In the genomic region with DNA sequence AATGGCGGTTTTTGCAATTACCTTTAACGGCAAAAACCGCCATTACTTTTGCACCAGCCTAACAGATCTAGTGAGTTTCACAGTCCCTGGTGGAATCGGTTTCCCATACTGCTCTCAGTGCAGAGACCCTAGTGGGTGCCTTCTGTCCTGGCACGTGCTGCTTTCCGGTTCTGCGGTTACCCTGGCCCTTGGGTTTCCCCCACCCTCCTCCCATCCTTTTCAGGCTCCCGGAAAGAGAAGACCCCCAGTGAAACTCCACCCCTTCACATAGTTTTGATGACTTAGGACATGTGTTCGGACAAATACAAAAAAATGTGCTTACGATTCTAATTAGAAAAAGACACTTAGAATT, we compare ENCODE assay signal across 9 cellular contexts. TPM values are rescaled to one million over a fixed set of nuclear protein-coding genes. Genes with fewer than 3 reads are reported as not detected.
DNase-seq lines count a peak whose midpoint lies in the region; ATAC-seq, FAIRE-seq and TF ChIP-seq lines count a peak whose summit lies in the region.
"Had no signal": no experiment of that assay in that cellular context is flagged by ENCODE, and none has a peak within 500 bp of the region (broad histone marks: within the 10 kb centered on the region; RNA-seq: fewer than 3 reads in every experiment).

No MANE protein-coding gene starts in this region.

- H3K27me3 ChIP-seq in SJCRH30 (no peaks in the 10 kb centered on the region), astrocyte (ENCODE audit: insufficient read depth, low read length) (no peaks in the 10 kb centered on the region), layer of hippocampus (ENCODE audit: control insufficient read depth, insufficient read depth, low read length) (no peaks in the 10 kb centered on the region)

- peak overlapping the region; percentile 69 for H2AFZ ChIP-seq in astrocyte (ENCODE audit: low read depth, low read length)

- no peaks in the 10 kb centered on the region for H3K36me3 Mint-ChIP-seq in astrocyte (ENCODE audit: low read depth, unreplicated experiment)

- no peaks in the 10 kb centered on the region for H3K9me3 Mint-ChIP-seq in astrocyte (ENCODE audit: unreplicated experiment)

- H3K4me1 Mint-ChIP-seq in astrocyte (ENCODE audit: low read depth, unreplicated experiment), result peaks cover 18% of the 10 kb centered on the region

- H3K27me3 Mint-ChIP-seq in astrocyte (ENCODE audit: low read depth, unreplicated experiment), result no peaks in the 10 kb centered on the region

- H3K9me3 ChIP-seq in SJCRH30 (replicated peaks) (no peaks in the 10 kb centered on the region), astrocyte (ENCODE audit: insufficient read depth, low read depth, low read length) (no peaks in the 10 kb centered on the region)

- no peaks in the 10 kb centered on the region for H3K79me2 ChIP-seq in astrocyte (ENCODE audit: insufficient read depth, low read length)

- H3K4me3 Mint-ChIP-seq in astrocyte (ENCODE audit: unreplicated experiment), result peak overlapping the region; percentile 88

- TF ChIP-seq CTCF in astrocyte (IDR thresholded peaks at IDR 0.05; ENCODE audit: insufficient read depth, low read depth, low read length), result no peak

- peaks cover 3% of the 10 kb centered on the region; the same call in 1 of the 2 replicates for H3K4me1 ChIP-seq in SJCRH30
- peaks cover 16% of the 10 kb centered on the region for H3K4me1 ChIP-seq in astrocyte (ENCODE audit: insufficient read depth, low read length)

- ATAC-seq in GM18873 (IDR thresholded peaks at IDR 0.05; ENCODE audit: low FRiP score, unreplicated experiment) (peak; percentile 35), HG02870 (IDR thresholded peaks at IDR 0.05; ENCODE audit: unreplicated experiment) (peak; percentile 38)

- peak overlapping the region; percentile 91 for H3K4me2 ChIP-seq in astrocyte (ENCODE audit: low read length)

- FAIRE-seq in astrocyte (lab: Jason Lieb, UNC), result no peak

- H3K36me3 ChIP-seq in SJCRH30 (no peaks in the 10 kb centered on the region), astrocyte (ENCODE audit: insufficient read depth, low read length) (no peaks in the 10 kb centered on the region)

- H4K20me1 ChIP-seq in astrocyte (ENCODE audit: insufficient read depth, low read length), result no peaks in the 10 kb centered on the region

- peak overlapping the region; percentile 85 for H3K9ac ChIP-seq in astrocyte (ENCODE audit: low read length)

- DNase-seq in SJCRH30 (peak; percentile 69 to 76), astrocyte (ENCODE audit: low read depth) (no peak), NCI-H2196 treated with DMSO at 0.1 percent for 48 hours (lab: John Stamatoyannopoulos, UW; ENCODE audit: unreplicated experiment) (no peak), cerebellar nuclear complex (lab: John Stamatoyannopoulos, UW) (no peak)
- peak in 2 of 3 donors; percentile 13 to 31 for DNase-seq in stimulated activated CD4-positive, alpha-beta T cell treated with anti-CD3 and anti-CD28 coated beads, TNF-alpha, amount 100 ng/mL, for 48 hours (ENCODE audit: low read depth in 3 of 3)

- H3K27ac ChIP-seq in SJCRH30 (peak overlapping the region; percentile 87), astrocyte (ENCODE audit: low read depth, low read length) (peak overlapping the region; percentile 60), layer of hippocampus (ENCODE audit: low read depth, low read length) (peak overlapping the region; percentile 86)

- H3K27ac Mint-ChIP-seq in astrocyte (ENCODE audit: unreplicated experiment), result peak overlapping the region; percentile 94

- H3K4me3 ChIP-seq in SJCRH30 (peak overlapping the region; percentile 53), astrocyte (ENCODE audit: insufficient read depth, low read depth, low read length) (peak overlapping the region; percentile 66)

RNA-seq across cellular contexts. Expression of gene NLGN3, which starts 36.9 kb away (rescaled TPM):
- total RNA-seq in SJCRH30 (2014; rRNA removed; shearing (Covaris generic)), result 0.58 and 0.95 TPM in 2 replicates
- total RNA-seq in astrocyte, result 0.84 and 0.93 TPM in 2 replicates

RNA-seq across cellular contexts. Expression of gene GJB1, which starts 41.5 kb away (rescaled TPM):
- total RNA-seq in SJCRH30 (2014; rRNA removed; shearing (Covaris generic)), result 1.1 and 1.2 TPM in 2 replicates
- total RNA-seq in astrocyte, result not detected in 2 replicates
- total RNA-seq: glomerular endothelial cell had no signal

Comparison
In these comparisons a context has a peak if more than half of its experiments do, and no peak if none do; other contexts are left out.
1. DNase-seq: peak in SJCRH30 (2 of 2) and stimulated activated CD4-positive, alpha-beta T cell treated with anti-CD3 and anti-CD28 coated beads, TNF-alpha, amount 100 ng/mL, for 48 hours (2 of 3); none in astrocyte (single experiment), NCI-H2196 treated with DMSO at 0.1 percent for 48 hours (single experiment) and cerebellar nuclear complex (0 of 2).
2. Peak in every context shown above with its lines, with median percentiles within 50 percentile points of each other: H3K27ac ChIP-seq.